12 cellular contexts compared by ENCODE assay signal in genomic region chr7:13988011-13988410, GRCh38. TPM values are rescaled to one million over a fixed set of nuclear protein-coding genes. Genes with fewer than 3 reads are reported as not detected.
DNase-seq lines count a peak whose midpoint lies in the region; ATAC-seq, FAIRE-seq and TF ChIP-seq lines count a peak whose summit lies in the region.
"Had no signal": no experiment of that assay in that cellular context is flagged by ENCODE, and none has a peak within 500 bp of the region (broad histone marks: within the 10 kb centered on the region; RNA-seq: fewer than 3 reads in every experiment).

No MANE protein-coding gene starts in this region.

- ATAC-seq in A549: no peak
- ATAC-seq in GM18517 (IDR thresholded peaks at IDR 0.05; ENCODE audit: unreplicated experiment): no peak
- ATAC-seq in HG03354 (IDR thresholded peaks at IDR 0.05; ENCODE audit: poor library complexity, severe bottlenecking, unreplicated experiment): no peak
- ATAC-seq in HG03378 (IDR thresholded peaks at IDR 0.05; ENCODE audit: unreplicated experiment): no peak
- ATAC-seq in natural killer cell treated with Interleukin-12 subunit alpha and Interleukin-12 subunit beta and Interleukin-15 and Interleukin-18, amount 100 ng/mL, for 72 hours: no peak
- ATAC-seq: activated CD4-positive, CD25-positive, alpha-beta regulatory T cell treated with anti-CD3 and anti-CD28 coated beads, Interleukin-2, amount 50 U/mL, for 24 hours; left colon had no signal

- H3K9ac ChIP-seq in HUES48 (ENCODE audit: low read depth, low read length): peak overlapping the region; percentile 55

- H3K4me3 ChIP-seq in A549 (no peak overlapping the region), HUES48 (ENCODE audit: low read depth, low read length) (peak overlapping the region; percentile 98), cardiac fibroblast (replicated peaks in 1 of 2; ENCODE audit: low read depth in 2 of 2, low read length in 2 of 2) (peak overlapping the region; percentile 80 to 84), kidney epithelial cell (ENCODE audit: low read depth, low read length) (peak overlapping the region; percentile 60)

- H3K27me3 ChIP-seq in HUES48 (ENCODE audit: control insufficient read depth, insufficient read depth, low read length): no peaks in the 10 kb centered on the region
- no peaks in the 10 kb centered on the region for H3K27me3 ChIP-seq in kidney epithelial cell (ENCODE audit: control insufficient read depth, insufficient read depth, low read length)

- H3K9me3 ChIP-seq in A549 (no peaks in the 10 kb centered on the region), HUES48 (ENCODE audit: control insufficient read depth, insufficient read depth, low read length) (no peaks in the 10 kb centered on the region)

- no peak for TF ChIP-seq RAD21 in A549 (conservative IDR thresholded peaks at IDR 0.05 in 1 of 2, IDR thresholded peaks at IDR 0.05 in 1 of 2)

- no peak overlapping the region for H3K4me3 Mint-ChIP-seq in natural killer cell treated with Interleukin-12 subunit alpha and Interleukin-12 subunit beta and Interleukin-15 and Interleukin-18, amount 100 ng/mL, for 72 hours

- TF ChIP-seq CTCF in A549 (IDR thresholded peaks at IDR 0.05) (no peak), cardiac fibroblast (IDR thresholded peaks at IDR 0.05; ENCODE audit: low read depth, low read length) (no peak), kidney epithelial cell (IDR thresholded peaks at IDR 0.05; ENCODE audit: insufficient read depth, low read length, poor library complexity, severe bottlenecking) (no peak)

- no peaks in the 10 kb centered on the region for H3K36me3 Mint-ChIP-seq in natural killer cell treated with Interleukin-12 subunit alpha and Interleukin-12 subunit beta and Interleukin-15 and Interleukin-18, amount 100 ng/mL, for 72 hours

- H3K4me1 Mint-ChIP-seq in natural killer cell treated with Interleukin-12 subunit alpha and Interleukin-12 subunit beta and Interleukin-15 and Interleukin-18, amount 100 ng/mL, for 72 hours (ENCODE audit: low read depth in 2 of 2): no peaks in the 10 kb centered on the region

- POLR2A ChIA-PET in A549 (lab: Yijun Ruan, JAX): no interaction called here

- no peak for TF ChIP-seq EP300 in A549 (IDR thresholded peaks at IDR 0.05)

- H3K27ac ChIP-seq in A549 (no peak overlapping the region), HUES48 (ENCODE audit: low read depth, low read length) (peak overlapping the region; percentile 97)

- H3K27ac Mint-ChIP-seq in natural killer cell treated with Interleukin-12 subunit alpha and Interleukin-12 subunit beta and Interleukin-15 and Interleukin-18, amount 100 ng/mL, for 72 hours: no peak overlapping the region

- no peak for TF ChIP-seq POLR2A in A549 (IDR thresholded peaks at IDR 0.05; ENCODE audit: low read length)

- DNase-seq in A549 (ENCODE audit: low read depth in 1 of 2, low spot score in 1 of 2) (no peak), cardiac fibroblast (ENCODE audit: low read depth in 2 of 2) (peak; percentile 67 to 72), kidney epithelial cell (ENCODE audit: low read depth) (no peak)
- DNase-seq in natural killer cell treated with Interleukin-12 subunit alpha and Interleukin-12 subunit beta and Interleukin-15 and Interleukin-18, amount 100 ng/mL, for 72 hours (ENCODE audit: low spot score): no peak
- DNase-seq: left colon; NCI-H226; stimulated activated CD4-positive, alpha-beta T cell treated with anti-CD3 and anti-CD28 coated beads, Interleukin-4, amount 100 ng/mL, for 4 hours had no signal

- no peaks in the 10 kb centered on the region for H3K9me3 Mint-ChIP-seq in natural killer cell treated with Interleukin-12 subunit alpha and Interleukin-12 subunit beta and Interleukin-15 and Interleukin-18, amount 100 ng/mL, for 72 hours

- no peaks in the 10 kb centered on the region for H3K4me1 ChIP-seq in A549
- H3K4me1 ChIP-seq in HUES48 (ENCODE audit: control insufficient read depth, insufficient read depth, low read length): peaks cover 56% of the 10 kb centered on the region

- H3K4me2 ChIP-seq in A549: peak overlapping the region; percentile 92; the same call in 2 of the 3 replicates

- WGBS in A549 (ENCODE audit: missing lambda C conversion rate): 76% methylated on average over 8 of the region's 8 CpGs

- peaks cover 3 to 27% of the 10 kb centered on the region in 2 donors for H3K27me3 Mint-ChIP-seq in natural killer cell treated with Interleukin-12 subunit alpha and Interleukin-12 subunit beta and Interleukin-15 and Interleukin-18, amount 100 ng/mL, for 72 hours

- H3K36me3 ChIP-seq in HUES48 (ENCODE audit: control insufficient read depth, insufficient read depth, low read length) (0 out of 2 replicates have a peak, but pooled peaks cover 2% of the 10 kb centered on the region), kidney epithelial cell (ENCODE audit: control insufficient read depth, insufficient read depth, low read length) (no peaks in the 10 kb centered on the region)

- CTCF ChIA-PET in A549 (lab: Yijun Ruan, JAX): no interaction called here

- no peak for FAIRE-seq in A549 (lab: Jason Lieb, UNC)

TF ChIP-seq in A549, 52 proteins besides CTCF, POLR2A, EP300 and RAD21:
- TF ChIP-seq POLR2AphosphoS2 (conservative IDR thresholded peaks at IDR 0.05; ENCODE audit: low read length) (no peak), EHMT2 (IDR thresholded peaks at IDR 0.05; ENCODE audit: low read depth) (no peak), ZC3H11A (IDR thresholded peaks at IDR 0.05) (no peak), GATA3 (IDR thresholded peaks at IDR 0.05; ENCODE audit: borderline replicate concordance) (no peak), TP53 (CRISPR knock-in tag; IDR thresholded peaks at IDR 0.05) (no peak), ESRRA (IDR thresholded peaks at IDR 0.05; ENCODE audit: borderline replicate concordance, low read length) (no peak), HEYL (CRISPR knock-in tag; IDR thresholded peaks at IDR 0.05) (no peak), RNF2 (IDR thresholded peaks at IDR 0.05; ENCODE audit: borderline replicate concordance, low read depth) (no peak), SMC3 (IDR thresholded peaks at IDR 0.05) (no peak), FOSL2 (IDR thresholded peaks at IDR 0.05) (no peak), FOSL2 (CRISPR knock-in tag; IDR thresholded peaks at IDR 0.05) (no peak), EHF (CRISPR knock-in tag; IDR thresholded peaks at IDR 0.05) (no peak), HDAC2 (IDR thresholded peaks at IDR 0.05) (no peak), PHF8 (IDR thresholded peaks at IDR 0.05; ENCODE audit: borderline replicate concordance, low read depth) (no peak), BCL3 (IDR thresholded peaks at IDR 0.05) (no peak)
- TF ChIP-seq, protein P1, sequence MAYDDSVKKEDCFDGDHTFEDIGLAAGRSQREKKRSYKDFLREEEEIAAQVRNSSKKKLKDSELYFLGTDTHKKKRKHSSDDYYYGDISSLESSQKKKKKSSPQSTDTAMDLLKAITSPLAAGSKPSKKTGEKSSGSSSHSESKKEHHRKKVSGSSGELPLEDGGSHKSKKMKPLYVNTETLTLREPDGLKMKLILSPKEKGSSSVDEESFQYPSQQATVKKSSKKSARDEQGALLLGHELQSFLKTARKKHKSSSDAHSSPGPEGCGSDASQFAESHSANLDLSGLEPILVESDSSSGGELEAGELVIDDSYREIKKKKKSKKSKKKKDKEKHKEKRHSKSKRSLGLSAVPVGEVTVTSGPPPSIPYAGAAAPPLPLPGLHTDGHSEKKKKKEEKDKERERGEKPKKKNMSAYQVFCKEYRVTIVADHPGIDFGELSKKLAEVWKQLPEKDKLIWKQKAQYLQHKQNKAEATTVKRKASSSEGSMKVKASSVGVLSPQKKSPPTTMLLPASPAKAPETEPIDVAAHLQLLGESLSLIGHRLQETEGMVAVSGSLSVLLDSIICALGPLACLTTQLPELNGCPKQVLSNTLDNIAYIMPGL (CRISPR knock-in tag; IDR thresholded peaks at IDR 0.05; ENCODE audit: borderline replicate concordance): no peak
TF ChIP-seq in A549: peak in this region for 0.

RNA-seq across cellular contexts. Expression of gene ETV1, which starts 1.5 kb away (rescaled TPM):
- 5.5 and 6.2 TPM in 2 replicates for polyA plus RNA-seq in A549 (2011; rRNA removed)
- polyA plus RNA-seq in A549 (2012; cell fraction: cytosol; rRNA removed): 2.4 and 3.2 TPM in 2 replicates
- polyA plus RNA-seq in A549 (2012; cell fraction: nucleus; rRNA removed): 1.8 and 2.6 TPM in 2 replicates
- 0.73 to 1.3 TPM (median 1.3 TPM) in 3 replicates for polyA plus RNA-seq in A549 (2017; fragmentation: RNase III; extraction: RNeasy Plus Mini Kit Qiagen cat#74134 plus additional on column Dnase treatment)
- polyA minus RNA-seq in A549 (2011; rRNA and poly(A)+ RNA removed): 6.6 TPM in 2 replicates
- total RNA-seq in kidney epithelial cell: 3.8 and 6.1 TPM in 2 replicates
- 1 to 10 TPM; 1.1 to 1.8 TPM for total RNA-seq in natural killer cell treated with Interleukin-12 subunit alpha and Interleukin-12 subunit beta and Interleukin-15 and Interleukin-18, amount 100 ng/mL, for 72 hours

Comparison
In these comparisons a context has a peak if more than half of its experiments do, and no peak if none do; other contexts are left out.
1. DNase-seq: peak in cardiac fibroblast (2 of 2); none in A549 (0 of 2), kidney epithelial cell (single experiment) and natural killer cell treated with Interleukin-12 subunit alpha and Interleukin-12 subunit beta and Interleukin-15 and Interleukin-18, amount 100 ng/mL, for 72 hours (single experiment).